ENCODE assay signal across 3 cellular contexts in genomic region chr12:106431839-106432411, GRCh38.
TF ChIP-seq lines count a peak whose summit lies in the region.

No MANE protein-coding gene starts in this region.

TF ChIP-seq in A549, 52 proteins besides CTCF, POLR2A, EP300 and RAD21:
- TF ChIP-seq JUNB (IDR thresholded peaks at IDR 0.05) (no peak), HDAC2 (IDR thresholded peaks at IDR 0.05) (no peak), MAFK (IDR thresholded peaks at IDR 0.05; ENCODE audit: partially characterized antibody) (peak; percentile 50), TFCP2L1 (CRISPR knock-in tag; IDR thresholded peaks at IDR 0.05) (no peak)

TF ChIP-seq in IMR-90, 13 proteins besides CTCF, POLR2A, EP300 and RAD21:
- TF ChIP-seq RCOR1 (IDR thresholded peaks at IDR 0.05; ENCODE audit: insufficient replicate concordance, low read length) (no peak), BHLHE40 (IDR thresholded peaks at IDR 0.05; ENCODE audit: low read depth, low read length) (no peak), MAFK (IDR thresholded peaks at IDR 0.05; ENCODE audit: low read depth, low read length) (peak; percentile 92), MXI1 (IDR thresholded peaks at IDR 0.05; ENCODE audit: borderline replicate concordance, low read depth, low read length) (no peak)

TF ChIP-seq in K562, 482 proteins besides CTCF, POLR2A, EP300 and RAD21:
- no peak for TF ChIP-seq BCL6 (CRISPR knock-in tag; IDR thresholded peaks at IDR 0.05)
- no peak for TF ChIP-seq NCOA2 (IDR thresholded peaks at IDR 0.05; ENCODE audit: partially characterized antibody in 2 of 2)
- TF ChIP-seq PURB (CRISPR knock-in tag; IDR thresholded peaks at IDR 0.05; ENCODE audit: low read depth), result no peak
- TF ChIP-seq GTF2A2 (tag; IDR thresholded peaks at IDR 0.05), result no peak
- 0 out of 2 replicates have a peak, but pooled peaks have one; percentile 9 for TF ChIP-seq C11orf30 (IDR thresholded peaks at IDR 0.05; ENCODE audit: low read depth)
- no peak for TF ChIP-seq E2F5 (CRISPR knock-in tag; IDR thresholded peaks at IDR 0.05)
- no peak for TF ChIP-seq SRSF7 (optimal IDR thresholded peaks at IDR 0.05; ENCODE audit: low read depth, low read length)
- TF ChIP-seq ARID2 (IDR thresholded peaks at IDR 0.05), result no peak
- TF ChIP-seq L3MBTL2 (IDR thresholded peaks at IDR 0.05), result no peak
- TF ChIP-seq ZNF347 (CRISPR knock-in tag; IDR thresholded peaks at IDR 0.05; ENCODE audit: low read depth), result no peak
- no peak for TF ChIP-seq MAX (CRISPR knock-in tag; IDR thresholded peaks at IDR 0.05)
- peak; percentile 55 for TF ChIP-seq ZNF316 (IDR thresholded peaks at IDR 0.05)
- TF ChIP-seq DPF2 (IDR thresholded peaks at IDR 0.05), result no peak
- TF ChIP-seq SREBF1 (IDR thresholded peaks at IDR 0.05; ENCODE audit: borderline replicate concordance, low read depth, low read length), result no peak
- TF ChIP-seq ZNF354B (CRISPR knock-in tag; IDR thresholded peaks at IDR 0.05), result no peak
- 0 out of 2 replicates have a peak, but pooled peaks have one; percentile 18 for TF ChIP-seq MAFG (tag; conservative IDR thresholded peaks at IDR 0.05)
- TF ChIP-seq SMARCA5 (IDR thresholded peaks at IDR 0.05), result no peak
- no peak for TF ChIP-seq SRF (CRISPR knock-in tag; IDR thresholded peaks at IDR 0.05)
- no peak for TF ChIP-seq FOXK1 (CRISPR knock-in tag; IDR thresholded peaks at IDR 0.05; ENCODE audit: borderline replicate concordance)
- TF ChIP-seq ZNF764 (CRISPR knock-in tag; IDR thresholded peaks at IDR 0.05; ENCODE audit: low read depth), result no peak
- TF ChIP-seq ZKSCAN8 (CRISPR knock-in tag; IDR thresholded peaks at IDR 0.05), result no peak
- TF ChIP-seq, protein P1, sequence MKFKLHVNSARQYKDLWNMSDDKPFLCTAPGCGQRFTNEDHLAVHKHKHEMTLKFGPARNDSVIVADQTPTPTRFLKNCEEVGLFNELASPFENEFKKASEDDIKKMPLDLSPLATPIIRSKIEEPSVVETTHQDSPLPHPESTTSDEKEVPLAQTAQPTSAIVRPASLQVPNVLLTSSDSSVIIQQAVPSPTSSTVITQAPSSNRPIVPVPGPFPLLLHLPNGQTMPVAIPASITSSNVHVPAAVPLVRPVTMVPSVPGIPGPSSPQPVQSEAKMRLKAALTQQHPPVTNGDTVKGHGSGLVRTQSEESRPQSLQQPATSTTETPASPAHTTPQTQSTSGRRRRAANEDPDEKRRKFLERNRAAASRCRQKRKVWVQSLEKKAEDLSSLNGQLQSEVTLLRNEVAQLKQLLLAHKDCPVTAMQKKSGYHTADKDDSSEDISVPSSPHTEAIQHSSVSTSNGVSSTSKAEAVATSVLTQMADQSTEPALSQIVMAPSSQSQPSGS (CRISPR knock-in tag; IDR thresholded peaks at IDR 0.05), result no peak
- no peak for TF ChIP-seq SMARCE1 (IDR thresholded peaks at IDR 0.05)
TF ChIP-seq in K562: peak in this region for 3.
